In the genomic region with DNA sequence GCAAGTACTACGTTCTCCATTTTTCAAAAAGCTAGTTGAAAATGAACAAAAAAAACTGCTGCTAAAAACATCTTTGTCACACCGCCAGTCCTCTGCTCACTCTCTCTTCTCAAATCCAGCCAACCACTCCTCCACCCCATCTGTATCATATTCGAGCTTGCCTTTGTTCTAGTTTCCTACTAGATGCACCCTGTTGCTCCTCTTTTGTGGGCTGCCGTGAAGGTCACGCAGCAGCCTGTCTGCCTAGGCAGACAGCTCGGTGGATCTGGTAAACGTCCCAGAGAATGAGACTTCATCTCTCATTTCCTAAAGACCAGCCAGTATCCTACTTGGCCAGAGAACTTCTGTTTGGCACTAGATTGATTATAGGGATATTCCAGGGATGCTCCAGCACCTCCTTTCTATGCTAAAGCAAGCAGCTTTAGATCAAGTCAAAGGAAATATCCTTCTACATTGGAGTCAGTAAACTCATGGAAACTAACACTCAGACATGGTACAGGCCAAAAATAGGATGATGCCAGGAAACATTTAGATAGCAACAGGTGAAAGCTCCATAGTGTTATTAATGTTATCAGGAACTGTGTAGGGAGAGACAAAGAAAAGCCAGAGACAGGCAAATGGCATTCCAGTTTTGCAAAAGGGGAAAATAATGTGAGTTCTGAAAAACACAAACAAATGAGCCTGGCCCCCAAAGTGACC, we compare ENCODE assay signal across 28 cellular contexts. TPM values are rescaled to one million over a fixed set of nuclear protein-coding genes. Genes with fewer than 3 reads are reported as not detected.
A peak's percentile ranks its signal among the peaks of the same experiment; 100 is the strongest.
DNase-seq lines count a peak whose midpoint lies in the region; ATAC-seq and TF ChIP-seq lines count a peak whose summit lies in the region.
"Had no signal": no experiment of that assay in that cellular context is flagged by ENCODE, and none has a peak within 500 bp of the region (broad histone marks: within the 10 kb centered on the region; RNA-seq: fewer than 3 reads in every experiment).

No MANE protein-coding gene starts in this region.

- H3K4me3 ChIP-seq in GM23338 = no peak overlapping the region
- H3K4me3 ChIP-seq: A549, PC-9, SJSA1 had no signal

- no peaks in the 10 kb centered on the region for H4K20me1 ChIP-seq in GM23338 (replicated peaks; ENCODE audit: insufficient read depth)

- H3K9me2 ChIP-seq in GM23338 (ENCODE audit: insufficient read depth) = 0 out of 2 replicates have a peak, but pooled peaks cover 2% of the 10 kb centered on the region

- H3K79me2 ChIP-seq in GM23338 (replicated peaks; ENCODE audit: insufficient read depth) = no peaks in the 10 kb centered on the region

- no peaks in the 10 kb centered on the region for H3K4me1 ChIP-seq in GM23338 (ENCODE audit: insufficient read depth)
- H3K4me1 ChIP-seq: A549, Caco-2, SJSA1 had no signal

- no peaks in the 10 kb centered on the region for H3K36me3 Mint-ChIP-seq in GM23338 (ENCODE audit: low read depth)
- H3K36me3 Mint-ChIP-seq in activated naive CD4-positive, alpha-beta T cell treated with anti-CD3 and anti-CD28 coated beads for 36 hours (ENCODE audit: low read depth) = no peaks in the 10 kb centered on the region
- H3K36me3 Mint-ChIP-seq: CD4-positive, alpha-beta memory T cell had no signal

- intact Hi-C loops in activated naive CD4-positive, alpha-beta T cell treated with anti-CD3 and anti-CD28 coated beads for 36 hours (cut with micrococcal nuclease) = loop anchor here (5.0 kb wide), 1 partner anchor 847 kb away; no protein-coding TSS in a partner anchor

- no peak for TF ChIP-seq CTCF in GM23338 (conservative IDR thresholded peaks at IDR 0.05; ENCODE audit: low read depth in 2 of 2)

- no peak overlapping the region; the same call in 1 of the 2 replicates for H2AFZ ChIP-seq in GM23338
- H2AFZ ChIP-seq: PC-9 had no signal

- CTCF ChIA-PET in activated naive CD4-positive, alpha-beta T cell treated with anti-CD3 and anti-CD28 coated beads for 36 hours (lab: Charles Lee) = interaction anchor here (0.8 to 2.7 kb wide), 3 partner anchors 191 to 327 kb away, joined by 4 to 11 read pairs (median 5); no protein-coding TSS in a partner anchor

- H3K27me3 Mint-ChIP-seq in GM23338 (ENCODE audit: insufficient read depth, low read depth, poor library complexity) = peaks cover 4% of the 10 kb centered on the region
- H3K27me3 Mint-ChIP-seq in activated naive CD4-positive, alpha-beta T cell treated with anti-CD3 and anti-CD28 coated beads for 36 hours (ENCODE audit: low read depth) = peaks cover 4% of the 10 kb centered on the region

- no peaks in the 10 kb centered on the region for H3K9me3 Mint-ChIP-seq in GM23338
- H3K9me3 Mint-ChIP-seq in activated naive CD4-positive, alpha-beta T cell treated with anti-CD3 and anti-CD28 coated beads for 36 hours = no peaks in the 10 kb centered on the region
- H3K9me3 Mint-ChIP-seq: CD4-positive, alpha-beta memory T cell had no signal

- H3K27me3 ChIP-seq in GM23338 (ENCODE audit: insufficient read depth) = peaks cover 5% of the 10 kb centered on the region; the same call in 1 of the 2 replicates

- H3K27ac Mint-ChIP-seq in GM23338 = no peak overlapping the region
- no peak overlapping the region for H3K27ac Mint-ChIP-seq in activated naive CD4-positive, alpha-beta T cell treated with anti-CD3 and anti-CD28 coated beads for 36 hours
- H3K27ac Mint-ChIP-seq: CD4-positive, alpha-beta memory T cell had no signal

- H3K4me1 Mint-ChIP-seq in GM23338 = peaks cover 6% of the 10 kb centered on the region; the same call in 2 of the 3 replicates
- no peaks in the 10 kb centered on the region for H3K4me1 Mint-ChIP-seq in activated naive CD4-positive, alpha-beta T cell treated with anti-CD3 and anti-CD28 coated beads for 36 hours (ENCODE audit: low read depth)
- H3K4me1 Mint-ChIP-seq: CD4-positive, alpha-beta memory T cell had no signal

- H3K4me3 Mint-ChIP-seq in GM23338 = no peak overlapping the region
- no peak overlapping the region for H3K4me3 Mint-ChIP-seq in activated naive CD4-positive, alpha-beta T cell treated with anti-CD3 and anti-CD28 coated beads for 36 hours
- H3K4me3 Mint-ChIP-seq: CD4-positive, alpha-beta memory T cell had no signal

- no peak overlapping the region for H3K27ac ChIP-seq in GM23338 (ENCODE audit: low read depth)
- H3K27ac ChIP-seq: A549, PC-9, SJSA1 had no signal

- H3F3A ChIP-seq in GM23338 (replicated peaks; ENCODE audit: low read depth) = no peaks in the 10 kb centered on the region

- no peak overlapping the region for H3K4me2 ChIP-seq in GM23338
- H3K4me2 ChIP-seq: A549, PC-9 had no signal

- peak; percentile 21; the same call in 2 of the 3 replicates for ATAC-seq in GM23338
- ATAC-seq: A549, HepG2 had no signal

- no peaks in the 10 kb centered on the region for H3K36me3 ChIP-seq in GM23338 (ENCODE audit: insufficient read depth)
- H3K36me3 ChIP-seq: SJSA1 had no signal

- peak; percentile 73 for DNase-seq in Ammon's horn (ENCODE audit: low spot score)
- DNase-seq in GM23338 (ENCODE audit: low spot score) = no peak
- DNase-seq in NCI-H446 treated with DMSO at 0.1 percent for 48 hours (lab: John Stamatoyannopoulos, UW) = peak; percentile 59
- DNase-seq in inferior parietal cortex (ENCODE audit: extremely low spot score) = peak; percentile 46
- DNase-seq in glomerular visceral epithelial cell (ENCODE audit: extremely low spot score) = no peak
- DNase-seq in activated CD4-positive, CD25-positive, alpha-beta regulatory T cell treated with anti-CD3 and anti-CD28 coated beads, Interleukin-2, amount 50 U/mL, for 72 hours = no peak
- no peak for DNase-seq in kidney glomerular epithelial cell (lab: John Stamatoyannopoulos, UW)
- DNase-seq in activated naive CD4-positive, alpha-beta T cell treated with anti-CD3 and anti-CD28 coated beads for 36 hours = no peak
- DNase-seq: AML-193; C1 segment of cervical spinal cord; Caco-2; CD4-positive, alpha-beta memory T cell; DMS 273 treated with DMSO at 0.1 percent for 48 hours; DMS79; GF-D8; Kasumi-1; NCI-H1105 treated with DMSO at 0.1 percent for 48 hours; NCI-H146; NCI-H1930; NCI-H2171; NCI-H226; NCI-H526; PC-9; Right ventricle myocardium superior had no signal

TF ChIP-seq in GM23338, 12 proteins besides CTCF, POLR2A, EP300 and RAD21 (continues in another document):
- no peak for TF ChIP-seq EZH2 (IDR thresholded peaks at IDR 0.05; ENCODE audit: low read depth, unreplicated experiment)
- TF ChIP-seq, protein P1, sequence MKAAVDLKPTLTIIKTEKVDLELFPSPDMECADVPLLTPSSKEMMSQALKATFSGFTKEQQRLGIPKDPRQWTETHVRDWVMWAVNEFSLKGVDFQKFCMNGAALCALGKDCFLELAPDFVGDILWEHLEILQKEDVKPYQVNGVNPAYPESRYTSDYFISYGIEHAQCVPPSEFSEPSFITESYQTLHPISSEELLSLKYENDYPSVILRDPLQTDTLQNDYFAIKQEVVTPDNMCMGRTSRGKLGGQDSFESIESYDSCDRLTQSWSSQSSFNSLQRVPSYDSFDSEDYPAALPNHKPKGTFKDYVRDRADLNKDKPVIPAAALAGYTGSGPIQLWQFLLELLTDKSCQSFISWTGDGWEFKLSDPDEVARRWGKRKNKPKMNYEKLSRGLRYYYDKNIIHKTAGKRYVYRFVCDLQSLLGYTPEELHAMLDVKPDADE (IDR thresholded peaks at IDR 0.05) = no peak
- no peak for TF ChIP-seq CREB1 (CRISPR knock-in tag; IDR thresholded peaks at IDR 0.05; ENCODE audit: low read depth)
- TF ChIP-seq NANOG (IDR thresholded peaks at IDR 0.05; ENCODE audit: borderline replicate concordance) = no peak
- TF ChIP-seq STAT1 (IDR thresholded peaks at IDR 0.05; ENCODE audit: unreplicated experiment) = no peak
- TF ChIP-seq, protein P2, sequence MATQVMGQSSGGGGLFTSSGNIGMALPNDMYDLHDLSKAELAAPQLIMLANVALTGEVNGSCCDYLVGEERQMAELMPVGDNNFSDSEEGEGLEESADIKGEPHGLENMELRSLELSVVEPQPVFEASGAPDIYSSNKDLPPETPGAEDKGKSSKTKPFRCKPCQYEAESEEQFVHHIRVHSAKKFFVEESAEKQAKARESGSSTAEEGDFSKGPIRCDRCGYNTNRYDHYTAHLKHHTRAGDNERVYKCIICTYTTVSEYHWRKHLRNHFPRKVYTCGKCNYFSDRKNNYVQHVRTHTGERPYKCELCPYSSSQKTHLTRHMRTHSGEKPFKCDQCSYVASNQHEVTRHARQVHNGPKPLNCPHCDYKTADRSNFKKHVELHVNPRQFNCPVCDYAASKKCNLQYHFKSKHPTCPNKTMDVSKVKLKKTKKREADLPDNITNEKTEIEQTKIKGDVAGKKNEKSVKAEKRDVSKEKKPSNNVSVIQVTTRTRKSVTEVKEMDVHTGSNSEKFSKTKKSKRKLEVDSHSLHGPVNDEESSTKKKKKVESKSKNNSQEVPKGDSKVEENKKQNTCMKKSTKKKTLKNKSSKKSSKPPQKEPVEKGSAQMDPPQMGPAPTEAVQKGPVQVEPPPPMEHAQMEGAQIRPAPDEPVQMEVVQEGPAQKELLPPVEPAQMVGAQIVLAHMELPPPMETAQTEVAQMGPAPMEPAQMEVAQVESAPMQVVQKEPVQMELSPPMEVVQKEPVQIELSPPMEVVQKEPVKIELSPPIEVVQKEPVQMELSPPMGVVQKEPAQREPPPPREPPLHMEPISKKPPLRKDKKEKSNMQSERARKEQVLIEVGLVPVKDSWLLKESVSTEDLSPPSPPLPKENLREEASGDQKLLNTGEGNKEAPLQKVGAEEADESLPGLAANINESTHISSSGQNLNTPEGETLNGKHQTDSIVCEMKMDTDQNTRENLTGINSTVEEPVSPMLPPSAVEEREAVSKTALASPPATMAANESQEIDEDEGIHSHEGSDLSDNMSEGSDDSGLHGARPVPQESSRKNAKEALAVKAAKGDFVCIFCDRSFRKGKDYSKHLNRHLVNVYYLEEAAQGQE (IDR thresholded peaks at IDR 0.05; ENCODE audit: unreplicated experiment) = no peak
- TF ChIP-seq POLR2AphosphoS5 (IDR thresholded peaks at IDR 0.05; ENCODE audit: low read depth) = no peak

RNA-seq across cellular contexts. Expression of a gene that starts 8.7 kb away (rescaled TPM):
- 0.54 and 0.80 TPM in 2 replicates for total RNA-seq in GM23338 (2014; rRNA removed; shearing (Covaris generic))
- 0.08 and 0.14 TPM in 2 replicates for polyA plus RNA-seq in GM23338 (2016; fragmentation: Nextera tagmentation; extraction: Ambion mirVana)
- under 1 TPM; 0.02 to 0.05 TPM for total RNA-seq in activated naive CD4-positive, alpha-beta T cell treated with anti-CD3 and anti-CD28 coated beads for 36 hours
- total RNA-seq: HT-29, SJSA1 had no signal

Comparison
In these comparisons a context has a peak if more than half of its experiments do, and no peak if none do; other contexts are left out.
1. DNase-seq: peak in Ammon's horn (single experiment), NCI-H446 treated with DMSO at 0.1 percent for 48 hours (single experiment) and inferior parietal cortex (single experiment); none in GM23338 (single experiment), glomerular visceral epithelial cell (single experiment), activated CD4-positive, CD25-positive, alpha-beta regulatory T cell treated with anti-CD3 and anti-CD28 coated beads, Interleukin-2, amount 50 U/mL, for 72 hours (single experiment), kidney glomerular epithelial cell (single experiment) and activated naive CD4-positive, alpha-beta T cell treated with anti-CD3 and anti-CD28 coated beads for 36 hours (single experiment).